In genomic region chr1:6784560-6785317, GRCh38 we compare ENCODE assay signal across 1 cellular context.
TF ChIP-seq lines count a peak whose summit lies in the region.

No MANE protein-coding gene starts in this region.

TF ChIP-seq in HepG2, 621 proteins besides CTCF, POLR2A, EP300 and RAD21 (continued from another document):
- TF ChIP-seq, protein P1, sequence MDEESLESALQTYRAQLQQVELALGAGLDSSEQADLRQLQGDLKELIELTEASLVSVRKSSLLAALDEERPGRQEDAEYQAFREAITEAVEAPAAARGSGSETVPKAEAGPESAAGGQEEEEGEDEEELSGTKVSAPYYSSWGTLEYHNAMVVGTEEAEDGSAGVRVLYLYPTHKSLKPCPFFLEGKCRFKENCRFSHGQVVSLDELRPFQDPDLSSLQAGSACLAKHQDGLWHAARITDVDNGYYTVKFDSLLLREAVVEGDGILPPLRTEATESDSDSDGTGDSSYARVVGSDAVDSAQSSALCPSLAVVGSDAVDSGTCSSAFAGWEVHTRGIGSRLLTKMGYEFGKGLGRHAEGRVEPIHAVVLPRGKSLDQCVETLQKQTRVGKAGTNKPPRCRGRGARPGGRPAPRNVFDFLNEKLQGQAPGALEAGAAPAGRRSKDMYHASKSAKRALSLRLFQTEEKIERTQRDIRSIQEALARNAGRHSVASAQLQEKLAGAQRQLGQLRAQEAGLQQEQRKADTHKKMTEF (CRISPR knock-in tag; IDR thresholded peaks at IDR 0.05) = peak; percentile 65; the same call in 1 of the 2 replicates
- TF ChIP-seq IKZF5 (CRISPR knock-in tag; IDR thresholded peaks at IDR 0.05) (0 out of 2 replicates have a peak, but pooled peaks have one; percentile 46), ISX (CRISPR knock-in tag; conservative IDR thresholded peaks at IDR 0.05) (0 out of 2 replicates have a peak, but pooled peaks have one; percentile 28), ZBTB46 (CRISPR knock-in tag; IDR thresholded peaks at IDR 0.05; ENCODE audit: borderline replicate concordance) (no peak), NR2F1 (CRISPR knock-in tag; IDR thresholded peaks at IDR 0.05) (no peak), SMAD9 (CRISPR knock-in tag; IDR thresholded peaks at IDR 0.05) (peak; percentile 68; the same call in 1 of the 2 replicates), POGK (CRISPR knock-in tag; conservative IDR thresholded peaks at IDR 0.05) (peak; percentile 60; the same call in 1 of the 2 replicates), RARA (CRISPR knock-in tag; IDR thresholded peaks at IDR 0.05) (peak; percentile 34; the same call in 1 of the 2 replicates), ARNT2 (CRISPR knock-in tag; IDR thresholded peaks at IDR 0.05; ENCODE audit: low read depth) (peak; percentile 55; the same call in 1 of the 2 replicates), ZNF543 (CRISPR knock-in tag; IDR thresholded peaks at IDR 0.05) (peak; percentile 45; the same call in 1 of the 2 replicates), SMYD3 (CRISPR knock-in tag; IDR thresholded peaks at IDR 0.05) (0 out of 2 replicates have a peak, but pooled peaks have one; percentile 49), ZBTB20 (CRISPR knock-in tag; IDR thresholded peaks at IDR 0.05; ENCODE audit: borderline replicate concordance, low read depth) (0 out of 2 replicates have a peak, but pooled peaks have one; percentile 29), FLYWCH1 (CRISPR knock-in tag; IDR thresholded peaks at IDR 0.05) (no peak), RNF2 (conservative IDR thresholded peaks at IDR 0.05; ENCODE audit: low read depth) (peak; percentile 98), ZNF761 (CRISPR knock-in tag; conservative IDR thresholded peaks at IDR 0.05) (peak; percentile 87), KLF15 (CRISPR knock-in tag; IDR thresholded peaks at IDR 0.05; ENCODE audit: borderline replicate concordance) (peak; percentile 54), ZNF335 (CRISPR knock-in tag; IDR thresholded peaks at IDR 0.05) (no peak), AHR (CRISPR knock-in tag; IDR thresholded peaks at IDR 0.05) (peak; percentile 51; the same call in 1 of the 2 replicates), ZNF547 (CRISPR knock-in tag; IDR thresholded peaks at IDR 0.05) (peak; percentile 80), KDM5B (CRISPR knock-in tag; IDR thresholded peaks at IDR 0.05; ENCODE audit: borderline replicate concordance) (peak; percentile 82), ZSCAN9 (CRISPR knock-in tag; IDR thresholded peaks at IDR 0.05; ENCODE audit: borderline replicate concordance) (peak; percentile 77; the same call in 1 of the 2 replicates), ZBTB14 (CRISPR knock-in tag; IDR thresholded peaks at IDR 0.05) (peak; percentile 30; the same call in 1 of the 2 replicates), MLXIP (CRISPR knock-in tag; IDR thresholded peaks at IDR 0.05; ENCODE audit: borderline replicate concordance) (peak; percentile 49; the same call in 1 of the 2 replicates), ZNF44 (CRISPR knock-in tag; IDR thresholded peaks at IDR 0.05) (peak; percentile 92)
- TF ChIP-seq, protein P2, sequence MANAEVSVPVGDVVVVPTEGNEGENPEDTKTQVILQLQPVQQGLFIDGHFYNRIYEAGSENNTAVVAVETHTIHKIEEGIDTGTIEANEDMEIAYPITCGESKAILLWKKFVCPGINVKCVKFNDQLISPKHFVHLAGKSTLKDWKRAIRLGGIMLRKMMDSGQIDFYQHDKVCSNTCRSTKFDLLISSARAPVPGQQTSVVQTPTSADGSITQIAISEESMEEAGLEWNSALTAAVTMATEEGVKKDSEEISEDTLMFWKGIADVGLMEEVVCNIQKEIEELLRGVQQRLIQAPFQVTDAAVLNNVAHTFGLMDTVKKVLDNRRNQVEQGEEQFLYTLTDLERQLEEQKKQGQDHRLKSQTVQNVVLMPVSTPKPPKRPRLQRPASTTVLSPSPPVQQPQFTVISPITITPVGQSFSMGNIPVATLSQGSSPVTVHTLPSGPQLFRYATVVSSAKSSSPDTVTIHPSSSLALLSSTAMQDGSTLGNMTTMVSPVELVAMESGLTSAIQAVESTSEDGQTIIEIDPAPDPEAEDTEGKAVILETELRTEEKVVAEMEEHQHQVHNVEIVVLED (CRISPR knock-in tag; IDR thresholded peaks at IDR 0.05; ENCODE audit: borderline replicate concordance) = peak; percentile 79
- TF ChIP-seq, protein P3, sequence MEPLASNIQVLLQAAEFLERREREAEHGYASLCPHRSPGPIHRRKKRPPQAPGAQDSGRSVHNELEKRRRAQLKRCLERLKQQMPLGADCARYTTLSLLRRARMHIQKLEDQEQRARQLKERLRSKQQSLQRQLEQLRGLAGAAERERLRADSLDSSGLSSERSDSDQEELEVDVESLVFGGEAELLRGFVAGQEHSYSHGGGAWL (CRISPR knock-in tag; IDR thresholded peaks at IDR 0.05) = peak; percentile 11; the same call in 1 of the 2 replicates
- TF ChIP-seq, protein P4, sequence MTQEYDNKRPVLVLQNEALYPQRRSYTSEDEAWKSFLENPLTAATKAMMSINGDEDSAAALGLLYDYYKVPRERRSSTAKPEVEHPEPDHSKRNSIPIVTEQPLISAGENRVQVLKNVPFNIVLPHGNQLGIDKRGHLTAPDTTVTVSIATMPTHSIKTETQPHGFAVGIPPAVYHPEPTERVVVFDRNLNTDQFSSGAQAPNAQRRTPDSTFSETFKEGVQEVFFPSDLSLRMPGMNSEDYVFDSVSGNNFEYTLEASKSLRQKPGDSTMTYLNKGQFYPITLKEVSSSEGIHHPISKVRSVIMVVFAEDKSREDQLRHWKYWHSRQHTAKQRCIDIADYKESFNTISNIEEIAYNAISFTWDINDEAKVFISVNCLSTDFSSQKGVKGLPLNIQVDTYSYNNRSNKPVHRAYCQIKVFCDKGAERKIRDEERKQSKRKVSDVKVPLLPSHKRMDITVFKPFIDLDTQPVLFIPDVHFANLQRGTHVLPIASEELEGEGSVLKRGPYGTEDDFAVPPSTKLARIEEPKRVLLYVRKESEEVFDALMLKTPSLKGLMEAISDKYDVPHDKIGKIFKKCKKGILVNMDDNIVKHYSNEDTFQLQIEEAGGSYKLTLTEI (CRISPR knock-in tag; conservative IDR thresholded peaks at IDR 0.05) = no peak
- TF ChIP-seq, protein P5, sequence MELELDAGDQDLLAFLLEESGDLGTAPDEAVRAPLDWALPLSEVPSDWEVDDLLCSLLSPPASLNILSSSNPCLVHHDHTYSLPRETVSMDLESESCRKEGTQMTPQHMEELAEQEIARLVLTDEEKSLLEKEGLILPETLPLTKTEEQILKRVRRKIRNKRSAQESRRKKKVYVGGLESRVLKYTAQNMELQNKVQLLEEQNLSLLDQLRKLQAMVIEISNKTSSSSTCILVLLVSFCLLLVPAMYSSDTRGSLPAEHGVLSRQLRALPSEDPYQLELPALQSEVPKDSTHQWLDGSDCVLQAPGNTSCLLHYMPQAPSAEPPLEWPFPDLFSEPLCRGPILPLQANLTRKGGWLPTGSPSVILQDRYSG (CRISPR knock-in tag; IDR thresholded peaks at IDR 0.05) = peak; percentile 97; the same call in 1 of the 2 replicates
- TF ChIP-seq, protein P6, sequence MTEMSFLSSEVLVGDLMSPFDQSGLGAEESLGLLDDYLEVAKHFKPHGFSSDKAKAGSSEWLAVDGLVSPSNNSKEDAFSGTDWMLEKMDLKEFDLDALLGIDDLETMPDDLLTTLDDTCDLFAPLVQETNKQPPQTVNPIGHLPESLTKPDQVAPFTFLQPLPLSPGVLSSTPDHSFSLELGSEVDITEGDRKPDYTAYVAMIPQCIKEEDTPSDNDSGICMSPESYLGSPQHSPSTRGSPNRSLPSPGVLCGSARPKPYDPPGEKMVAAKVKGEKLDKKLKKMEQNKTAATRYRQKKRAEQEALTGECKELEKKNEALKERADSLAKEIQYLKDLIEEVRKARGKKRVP (CRISPR knock-in tag; IDR thresholded peaks at IDR 0.05) = peak in 1 of 2 experiments; percentile 29; a peak in 1 of 4 replicates
